In the genomic region with DNA sequence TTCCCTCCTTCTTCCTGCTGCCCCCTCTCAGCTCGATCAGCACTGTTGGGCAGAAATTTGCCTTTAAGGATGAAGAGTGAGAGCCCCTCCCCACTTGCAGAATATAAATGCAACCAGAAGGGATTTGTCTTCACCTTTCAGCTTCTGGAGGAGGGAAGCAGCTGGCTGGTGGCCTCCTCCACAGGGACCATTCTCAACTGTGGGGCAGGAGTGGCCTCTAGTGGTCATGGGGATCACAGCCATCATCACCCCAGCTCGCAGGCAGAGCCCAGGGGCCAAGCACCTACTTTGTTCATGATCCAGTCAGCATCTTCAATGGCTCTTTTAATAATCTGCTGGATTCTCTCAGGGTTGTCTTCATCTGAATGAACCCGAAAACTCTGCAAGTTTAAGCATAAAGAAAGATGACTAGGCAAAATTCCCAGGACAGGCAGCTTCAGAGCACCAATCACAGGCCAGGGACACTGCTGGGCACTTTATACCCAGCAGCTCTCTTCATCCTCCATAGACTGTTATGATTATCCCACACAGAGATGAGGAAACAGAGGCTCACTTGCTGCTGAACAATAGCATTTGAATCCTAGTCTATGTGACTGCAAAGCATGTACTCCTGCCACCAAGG, we compare ENCODE assay signal across 8 cellular contexts. TPM values are rescaled to one million over a fixed set of nuclear protein-coding genes. Genes with fewer than 3 reads are reported as not detected.
DNase-seq lines count a peak whose midpoint lies in the region; ATAC-seq and FAIRE-seq lines count a peak whose summit lies in the region.

No MANE protein-coding gene starts in this region.

- peak; percentile 83 for FAIRE-seq in GM19239 (lab: Jason Lieb, UNC)

- ATAC-seq in left ventricle myocardium superior (peak; percentile 96), sciatic nerve (peak; percentile 94), HG03097 (IDR thresholded peaks at IDR 0.05; ENCODE audit: low FRiP score, unreplicated experiment) (no peak)

- intact Hi-C loops in left ventricle myocardium superior (cut with micrococcal nuclease) (loop anchor here (2.0 kb wide), 1 partner anchor 75 kb away; no protein-coding TSS in a partner anchor), sciatic nerve (cut with DNase I) (no loop called here)

- DNase-seq in Ammon's horn (ENCODE audit: low spot score) (peak; percentile 88), GM19239 (ENCODE audit: insufficient read length, low spot score) (peak; percentile 72), NCI-H1092 (lab: John Stamatoyannopoulos, UW) (peak; percentile 64), T-helper 2 cell (peak; percentile 24 to 66 (median 42)), amniotic stem cell (lab: John Stamatoyannopoulos, UW) (peak; percentile 15), left ventricle myocardium superior (peak; percentile 79), sciatic nerve (ENCODE audit: low spot score) (peak; percentile 78)

RNA-seq across cellular contexts. Expression of gene LYRM9, which starts 13.1 kb away (rescaled TPM):
- total RNA-seq in left ventricle myocardium superior (7.0 TPM), sciatic nerve (32.5 TPM)

Comparison
In these comparisons a context has a peak if more than half of its experiments do, and no peak if none do; other contexts are left out.
1. DNase-seq: peak in every context shown above with its lines; median percentile 88 in Ammon's horn; 79 in left ventricle myocardium superior; 78 in sciatic nerve; 72 in GM19239; 64 in NCI-H1092; 42 in T-helper 2 cell; 15 in amniotic stem cell.